In genomic region chr18:8167673-8168072, GRCh38 we compare ENCODE assay signal across 32 cellular contexts.
"Had no signal": no experiment of that assay in that cellular context is flagged by ENCODE, and none has a peak within 500 bp of the region (broad histone marks: within the 10 kb centered on the region; RNA-seq: fewer than 3 reads in every experiment).

No MANE protein-coding gene starts in this region.

- ATAC-seq: activated CD4-positive, CD25-positive, alpha-beta regulatory T cell treated with anti-CD3 and anti-CD28 coated beads, Interleukin-2, amount 50 U/mL, for 24 hours; activated CD8-positive, alpha-beta T cell treated with anti-CD3 and anti-CD28 coated beads for 36 hours; activated naive CD4-positive, alpha-beta T cell treated with anti-CD3 and anti-CD28 coated beads, Interleukin-2, amount 50 U/mL, for 72 hours; activated T-cell treated with anti-CD3 and anti-CD28 coated beads, Interleukin-2, amount 50 U/mL, for 4 hours; activated T-cell treated with anti-CD3 and anti-CD28 coated beads, Interleukin-2, amount 50 U/mL, for 72 hours; activated T-helper 17 cell treated with anti-CD3 and anti-CD28 coated beads, Interleukin-2, amount 50 U/mL, for 72 hours; body of pancreas; T-helper 17 cell; WTC11 had no signal

- H3K27me3 ChIP-seq: adrenal gland, body of pancreas, brain microvascular endothelial cell, breast epithelium had no signal

- H3K27ac ChIP-seq: adrenal gland, body of pancreas, brain microvascular endothelial cell, breast epithelium, WERI-Rb-1 had no signal

- H3K4me3 ChIP-seq: adrenal gland, body of pancreas, breast epithelium had no signal

- DNase-seq: activated CD4-positive, alpha-beta memory T cell treated with anti-CD3 and anti-CD28 coated beads for 36 hours; activated CD4-positive, alpha-beta T cell treated with anti-CD3 and anti-CD28 coated beads for 4 hours; activated CD4-positive, alpha-beta T cell treated with anti-CD3 and anti-CD28 coated beads, Interleukin-2, amount 10 ng/mL, durations not matched to agents 24 days and 14 days; activated CD4-positive, alpha-beta T cell treated with anti-CD3 and anti-CD28 coated beads, Interleukin-2, amount 50 U/mL, for 1 hour; activated CD4-positive, alpha-beta T cell treated with anti-CD3 and anti-CD28 coated beads, Interleukin-2, amount 50 U/mL, for 4 hours; activated CD4-positive, CD25-positive, alpha-beta regulatory T cell; activated CD8-positive, alpha-beta memory T cell treated with anti-CD3 and anti-CD28 coated beads, Interleukin-2, amount 50 U/mL, for 4 hours; activated CD8-positive, alpha-beta T cell treated with anti-CD3 and anti-CD28 coated beads for 36 hours; activated effector memory CD4-positive, alpha-beta T cell treated with anti-CD3 and anti-CD28 coated beads, Interleukin-2, amount 50 U/mL, for 16 hours; activated gamma-delta T cell treated with Interleukin-2 at 50 U/mL for 16 hours; activated naive CD4-positive, alpha-beta T cell; activated naive CD4-positive, alpha-beta T cell treated with anti-CD3 and anti-CD28 coated beads for 36 hours; activated naive CD4-positive, alpha-beta T cell treated with anti-CD3 and anti-CD28 coated beads, Interleukin-2, amount 50 U/mL, for 16 hours; activated naive CD8-positive, alpha-beta T cell treated with anti-CD3 and anti-CD28 coated beads for 36 hours; activated T-cell treated with anti-CD3 and anti-CD28 coated beads for 4 hours; activated T-cell treated with anti-CD3 and anti-CD28 coated beads, Interleukin-2, amount 50 U/mL, for 1 hour; activated T-cell treated with anti-CD3 and anti-CD28 coated beads, Interleukin-2, amount 50 U/mL, for 4 hours; activated T-cell treated with anti-CD3 and anti-CD28 coated beads, Interleukin-2, amount 50 U/mL, for 72 hours; adrenal gland; amniotic stem cell; aorta; body of pancreas; brain microvascular endothelial cell; central memory CD4-positive, alpha-beta T cell; T-helper 17 cell; T1000; WERI-Rb-1 had no signal

- H3K9me3 ChIP-seq: adrenal gland, body of pancreas, breast epithelium had no signal

- H3K36me3 ChIP-seq: adrenal gland, brain microvascular endothelial cell, breast epithelium, WERI-Rb-1 had no signal

- H3K4me1 ChIP-seq: adrenal gland, body of pancreas, breast epithelium had no signal
